In genomic region chr14:76727403-76727802, GRCh38 we compare ENCODE assay signal across 18 cellular contexts. TPM values are rescaled to one million over a fixed set of nuclear protein-coding genes. Genes with fewer than 3 reads are reported as not detected.
DNase-seq lines count a peak whose midpoint lies in the region; ATAC-seq and TF ChIP-seq lines count a peak whose summit lies in the region.
"Had no signal": no experiment of that assay in that cellular context is flagged by ENCODE, and none has a peak within 500 bp of the region (broad histone marks: within the 10 kb centered on the region; RNA-seq: fewer than 3 reads in every experiment).

No MANE protein-coding gene starts in this region.

- H3K27me3 ChIP-seq in right cardiac atrium (ENCODE audit: control insufficient read depth, insufficient read depth) (no peaks in the 10 kb centered on the region), skeletal muscle tissue (ENCODE audit: control insufficient read depth in 3 of 3, insufficient read depth in 3 of 3, low read length in 3 of 3) (no peaks in the 10 kb centered on the region)
- H3K27me3 ChIP-seq: BE2C had no signal

- no peaks in the 10 kb centered on the region for H3K36me3 ChIP-seq in skeletal muscle tissue (ENCODE audit: control insufficient read depth in 3 of 3, insufficient read depth in 3 of 3, low read length in 3 of 3)
- H3K36me3 ChIP-seq: BE2C had no signal

- ATAC-seq in esophagus mucosa, result peak; percentile 68
- peak in 1 of 2 donors; percentile 22 for ATAC-seq in right cardiac atrium
- ATAC-seq in GM19351 (IDR thresholded peaks at IDR 0.05; ENCODE audit: unreplicated experiment), result no peak
- no peak for ATAC-seq in HG03565 (IDR thresholded peaks at IDR 0.05; ENCODE audit: unreplicated experiment)
- ATAC-seq: Panc1, SK-N-SH treated with all-trans-retinoic acid at 6 μM for 48 hours had no signal

- POLR2A ChIA-PET in HEK293T (lab: Yijun Ruan, JAX), result no interaction called here

- H3K4me1 ChIP-seq in right cardiac atrium (ENCODE audit: control insufficient read depth, insufficient read depth, low read length) (peaks cover 3% of the 10 kb centered on the region), skeletal muscle tissue (ENCODE audit: control insufficient read depth in 3 of 3, insufficient read depth in 3 of 3, low read length in 3 of 3) (peaks cover 3 to 4% (median 3%) of the 10 kb centered on the region in 3 donors)
- H3K4me1 ChIP-seq: BE2C had no signal

- H3K4me3 ChIP-seq in right cardiac atrium (ENCODE audit: low read length) (no peak overlapping the region), skeletal muscle tissue (ENCODE audit: low read length in 3 of 3) (no peak overlapping the region)

- DNase-seq in MV-4-11 (lab: John Stamatoyannopoulos, UW) (peak; percentile 57), right cardiac atrium (no peak), HEK293T (ENCODE audit: extremely low spot score) (no peak)
- DNase-seq: BE2C, DMS 273 treated with DMSO at 0.1 percent for 48 hours, EL, H7, Kasumi-1, NCI-H146, NCI-H446, NCI-H748 treated with DMSO at 0.1 percent for 48 hours, SHP77 had no signal

- H3K9ac ChIP-seq in skeletal muscle tissue (ENCODE audit: low read depth in 1 of 3, low read length in 3 of 3), result no peak overlapping the region

- peak overlapping the region; percentile 15 for H3K27ac ChIP-seq in right cardiac atrium (ENCODE audit: low read length)
- H3K27ac ChIP-seq in skeletal muscle tissue (ENCODE audit: low read depth, low read length), result peak overlapping the region; percentile 32

- CTCF ChIA-PET in HEK293T (lab: Yijun Ruan, JAX), result interaction anchor here (1.4 kb wide), 1 partner anchor 21 kb away, joined by 3 read pairs; no protein-coding TSS in a partner anchor

- no peaks in the 10 kb centered on the region for H3K9me3 ChIP-seq in right cardiac atrium (ENCODE audit: control insufficient read depth, low read length)
- H3K9me3 ChIP-seq in skeletal muscle tissue (ENCODE audit: control insufficient read depth in 3 of 3, low read length in 3 of 3), result no peaks in the 10 kb centered on the region
- H3K9me3 ChIP-seq: BE2C had no signal

- 56% methylated on average over 3 of the region's 3 CpGs for WGBS in right cardiac atrium

- intact Hi-C loops in right cardiac atrium (cut with DNase I), result no loop called here

TF ChIP-seq in HEK293T, 16 proteins besides CTCF, POLR2A, EP300 and RAD21:
- TF ChIP-seq ELF4 (IDR thresholded peaks at IDR 0.05), result no peak
- no peak for TF ChIP-seq SP1 (IDR thresholded peaks at IDR 0.05)
- TF ChIP-seq HDGF (IDR thresholded peaks at IDR 0.05; ENCODE audit: borderline replicate concordance), result no peak
- no peak for TF ChIP-seq ARNT (IDR thresholded peaks at IDR 0.05)
- TF ChIP-seq CTBP1 (IDR thresholded peaks at IDR 0.05; ENCODE audit: borderline replicate concordance), result no peak
- TF ChIP-seq L3MBTL2 (conservative IDR thresholded peaks at IDR 0.05), result no peak
- no peak for TF ChIP-seq BHLHE40 (IDR thresholded peaks at IDR 0.05; ENCODE audit: borderline replicate concordance)
- no peak for TF ChIP-seq NFRKB (IDR thresholded peaks at IDR 0.05)
- TF ChIP-seq FOXA1 (IDR thresholded peaks at IDR 0.05), result no peak
- no peak for TF ChIP-seq SUZ12 (IDR thresholded peaks at IDR 0.05)
- TF ChIP-seq, protein P1, sequence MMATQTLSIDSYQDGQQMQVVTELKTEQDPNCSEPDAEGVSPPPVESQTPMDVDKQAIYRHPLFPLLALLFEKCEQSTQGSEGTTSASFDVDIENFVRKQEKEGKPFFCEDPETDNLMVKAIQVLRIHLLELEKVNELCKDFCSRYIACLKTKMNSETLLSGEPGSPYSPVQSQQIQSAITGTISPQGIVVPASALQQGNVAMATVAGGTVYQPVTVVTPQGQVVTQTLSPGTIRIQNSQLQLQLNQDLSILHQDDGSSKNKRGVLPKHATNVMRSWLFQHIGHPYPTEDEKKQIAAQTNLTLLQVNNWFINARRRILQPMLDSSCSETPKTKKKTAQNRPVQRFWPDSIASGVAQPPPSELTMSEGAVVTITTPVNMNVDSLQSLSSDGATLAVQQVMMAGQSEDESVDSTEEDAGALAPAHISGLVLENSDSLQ (IDR thresholded peaks at IDR 0.05), result no peak
- TF ChIP-seq LEF1 (IDR thresholded peaks at IDR 0.05; ENCODE audit: borderline replicate concordance), result no peak
- TF ChIP-seq ZNF384 (IDR thresholded peaks at IDR 0.05), result no peak

RNA-seq across cellular contexts. Expression of gene VASH1, which starts 33.9 kb away (rescaled TPM):
- total RNA-seq in esophagus mucosa (1.4 TPM), right cardiac atrium (10 to 100 TPM; 27.6 to 85.2 (median 37.5) TPM), skeletal muscle tissue (24.0 TPM)
- polyA plus RNA-seq in right cardiac atrium, result 23.1 TPM

Comparison
In these comparisons a context has a peak if more than half of its experiments do, and no peak if none do; other contexts are left out.
1. RNA of gene VASH1, which starts 33.9 kb away (total RNA-seq): 27.6 to 85.2 TPM in right cardiac atrium and 24.0 TPM in skeletal muscle tissue (single experiment); 1.4 TPM in esophagus mucosa (single experiment); every median in the first group is over 10 times any median in the second.